ENCODE assay signal across 26 cellular contexts in genomic region chr18:76592096-76592495, GRCh38.
A peak's percentile ranks its signal among the peaks of the same experiment; 100 is the strongest.
DNase-seq lines count a peak whose midpoint lies in the region; ATAC-seq and TF ChIP-seq lines count a peak whose summit lies in the region.
"Had no signal": no experiment of that assay in that cellular context is flagged by ENCODE, and none has a peak within 500 bp of the region (broad histone marks: within the 10 kb centered on the region; RNA-seq: fewer than 3 reads in every experiment).

No MANE protein-coding gene starts in this region.

- no peak overlapping the region for H4K91ac ChIP-seq in neuronal stem cell (ENCODE audit: low read depth, low read length, poor library complexity)

- H3K79me2 ChIP-seq in mesendoderm (ENCODE audit: control insufficient read depth, insufficient read depth, low read length) = no peaks in the 10 kb centered on the region

- H3K4ac ChIP-seq in mesendoderm (ENCODE audit: low read depth, low read length) (no peak overlapping the region), neuronal stem cell (ENCODE audit: low read length) (no peak overlapping the region)

- H4K5ac ChIP-seq in mesendoderm (ENCODE audit: low read length) = no peak overlapping the region

- H2AK5ac ChIP-seq in mesendoderm (ENCODE audit: low read length) (no peak overlapping the region), neuronal stem cell (ENCODE audit: low read depth, low read length) (peak overlapping the region; percentile 58)

- H3K4me1 Mint-ChIP-seq in WTC11 = peaks cover 39% of the 10 kb centered on the region
- no peaks in the 10 kb centered on the region for H3K4me1 Mint-ChIP-seq in osteocyte (ENCODE audit: unreplicated experiment)

- POLR2A ChIA-PET in WTC11 (lab: Charles Lee) = no interaction called here

- H3K18ac ChIP-seq in mesendoderm (ENCODE audit: low read length) (no peak overlapping the region), neuronal stem cell (ENCODE audit: low read length) (no peak overlapping the region)

- no peak overlapping the region for H3K23ac ChIP-seq in mesendoderm (ENCODE audit: low read length)
- no peak overlapping the region for H3K23ac ChIP-seq in neuronal stem cell (ENCODE audit: low read depth, low read length, poor library complexity)

- H3K4me3 Mint-ChIP-seq in WTC11 (no peak overlapping the region), osteocyte (ENCODE audit: unreplicated experiment) (no peak overlapping the region)
- H3K4me3 Mint-ChIP-seq: CD14-positive monocyte; CD4-positive, alpha-beta memory T cell; CD8-positive, alpha-beta memory T cell had no signal

- peaks cover 2% of the 10 kb centered on the region in 2 donors for H3K9me3 ChIP-seq in neuronal stem cell (replicated peaks in 1 of 2; ENCODE audit: control insufficient read depth in 2 of 2, insufficient read depth in 1 of 2, low read depth in 1 of 2, low read length in 2 of 2)
- H3K9me3 ChIP-seq: BE2C, BLaER1 had no signal

- no peaks in the 10 kb centered on the region for H3K27me3 Mint-ChIP-seq in WTC11 (ENCODE audit: low read depth)
- H3K27me3 Mint-ChIP-seq in osteocyte (ENCODE audit: unreplicated experiment) = peaks cover 57% of the 10 kb centered on the region

- CTCF ChIA-PET in WTC11 (lab: Charles Lee) = interaction anchor here (0.7 kb wide), 1 partner anchor 87 kb away, joined by 3 read pairs; no protein-coding TSS in a partner anchor

- H2BK15ac ChIP-seq in mesendoderm (replicated peaks; ENCODE audit: low read depth) (no peak overlapping the region), neuronal stem cell (ENCODE audit: low read length) (peak overlapping the region; percentile 30)

- H3K27ac Mint-ChIP-seq in WTC11 (no peak overlapping the region), osteocyte (ENCODE audit: unreplicated experiment) (no peak overlapping the region)
- H3K27ac Mint-ChIP-seq: CD4-positive, alpha-beta memory T cell; CD4-positive, CD25-positive, alpha-beta regulatory T cell; CD8-positive, alpha-beta memory T cell had no signal

- H3K36me3 Mint-ChIP-seq in WTC11 (peaks cover 4% of the 10 kb centered on the region; the same call in 1 of the 2 replicates), osteocyte (ENCODE audit: unreplicated experiment) (no peaks in the 10 kb centered on the region)
- H3K36me3 Mint-ChIP-seq: CD14-positive monocyte; CD4-positive, alpha-beta memory T cell; CD4-positive, CD25-positive, alpha-beta regulatory T cell; CD8-positive, alpha-beta memory T cell had no signal

- WGBS in mesendoderm (ENCODE audit: extremely low coverage, insufficient coverage, low lambda C conversion rate) = no CpG with 5 or more reads among the region's 6 CpGs
- WGBS in neuronal stem cell (ENCODE audit: extremely low coverage in 2 of 2, insufficient read length in 2 of 2, insufficient replicate concordance in 1 of 2), 2 donors = no CpG with 5 or more reads among the region's 6 CpGs

- H3K4me2 ChIP-seq in mesendoderm (ENCODE audit: low read length) (no peak overlapping the region), neuronal stem cell (ENCODE audit: insufficient read depth, low read length, poor library complexity, severe bottlenecking) (no peak overlapping the region)
- H3K4me2 ChIP-seq: BLaER1 had no signal

- no peak overlapping the region for H3K56ac ChIP-seq in mesendoderm (ENCODE audit: low read length)

- peaks cover 9% of the 10 kb centered on the region for H3K9me3 Mint-ChIP-seq in WTC11
- no peaks in the 10 kb centered on the region for H3K9me3 Mint-ChIP-seq in osteocyte (ENCODE audit: unreplicated experiment)
- H3K9me3 Mint-ChIP-seq: CD8-positive, alpha-beta memory T cell had no signal

- H3K4me3 ChIP-seq in mesendoderm (ENCODE audit: low read length) (no peak overlapping the region), neuronal stem cell (ENCODE audit: low read length in 2 of 2) (no peak overlapping the region)
- H3K4me3 ChIP-seq: BLaER1, GM12878 had no signal

- H3K27me3 ChIP-seq in mesendoderm (ENCODE audit: insufficient read depth, low read length, poor library complexity) = no peaks in the 10 kb centered on the region
- H3K27me3 ChIP-seq in neuronal stem cell (ENCODE audit: control insufficient read depth in 3 of 3, insufficient read depth in 3 of 3, low read depth in 1 of 3, low read length in 3 of 3) = peaks cover 0 to 7% (median 0%) of the 10 kb centered on the region in 3 experiments
- H3K27me3 ChIP-seq: BE2C, BLaER1 had no signal

- ATAC-seq in WTC11 = no peak
- ATAC-seq in GM18520 (IDR thresholded peaks at IDR 0.05; ENCODE audit: unreplicated experiment) = no peak
- ATAC-seq in GM21367 (IDR thresholded peaks at IDR 0.05; ENCODE audit: unreplicated experiment) = no peak
- no peak for ATAC-seq in HG02678 (IDR thresholded peaks at IDR 0.05; ENCODE audit: unreplicated experiment)
- ATAC-seq: GM12878 had no signal

- H3K4me1 ChIP-seq in mesendoderm (ENCODE audit: control insufficient read depth, low read depth, low read length) (no peaks in the 10 kb centered on the region), neuronal stem cell (ENCODE audit: control insufficient read depth in 2 of 2, insufficient read depth in 1 of 2, low read depth in 1 of 2, low read length in 2 of 2) (peaks cover 8 to 11% of the 10 kb centered on the region in 2 donors)
- H3K4me1 ChIP-seq: BE2C had no signal

- H3K9ac ChIP-seq in mesendoderm (ENCODE audit: low read length) (no peak overlapping the region), neuronal stem cell (ENCODE audit: low read depth, low read length, poor library complexity) (no peak overlapping the region)
- H3K9ac ChIP-seq: BLaER1 had no signal

- H3K27ac ChIP-seq in mesendoderm (ENCODE audit: low read depth, low read length) (no peak overlapping the region), neuronal stem cell (replicated peaks; ENCODE audit: low read length) (no peak overlapping the region)
- H3K27ac ChIP-seq: BLaER1 had no signal

- TF ChIP-seq CTCF in WTC11 (IDR thresholded peaks at IDR 0.05) (no peak), osteocyte (IDR thresholded peaks at IDR 0.05) (no peak)

- no peak overlapping the region for H2AFZ ChIP-seq in neuronal stem cell (ENCODE audit: low read length)

- DNase-seq in WTC11 (ENCODE audit: low spot score) = no peak
- peak; percentile 24 for DNase-seq in mesendoderm
- DNase-seq in neuronal stem cell (ENCODE audit: low spot score) = no peak
- peak; percentile 42 for DNase-seq in osteocyte (ENCODE audit: extremely low spot score, unreplicated experiment)
- DNase-seq in glomerular visceral epithelial cell (ENCODE audit: extremely low spot score) = no peak
- DNase-seq: 8988T; ACHN; BE2C; C1 segment of cervical spinal cord; CD4-positive, alpha-beta memory T cell; CD4-positive, CD25-positive, alpha-beta regulatory T cell; CD8-positive, alpha-beta memory T cell; COR-L47; DMS 273 treated with DMSO at 0.1 percent for 48 hours; DMS153; DMS53; DMS79; DND-41; EL; GDM1 had no signal

- H3K79me1 ChIP-seq in mesendoderm (ENCODE audit: low read length) = no peaks in the 10 kb centered on the region
- peaks cover under 1% of the 10 kb centered on the region for H3K79me1 ChIP-seq in neuronal stem cell (ENCODE audit: low read depth, low read length)

- H3K36me3 ChIP-seq in mesendoderm (ENCODE audit: control insufficient read depth, insufficient read depth, low read length) (no peaks in the 10 kb centered on the region), neuronal stem cell (replicated peaks in 1 of 2; ENCODE audit: control insufficient read depth in 2 of 2, insufficient read depth in 2 of 2, low read length in 2 of 2) (peaks cover 0 to 1% of the 10 kb centered on the region in 2 donors)
- H3K36me3 ChIP-seq: BE2C, BLaER1 had no signal

- H3K14ac ChIP-seq in neuronal stem cell (ENCODE audit: low read length) = no peak overlapping the region

- H2BK5ac ChIP-seq in mesendoderm (ENCODE audit: low read length) (no peak overlapping the region), neuronal stem cell (ENCODE audit: low read length) (no peak overlapping the region)

- no peak overlapping the region for H2BK12ac ChIP-seq in neuronal stem cell (ENCODE audit: low read length)

- H4K8ac ChIP-seq in mesendoderm (ENCODE audit: low read depth, low read length) (no peak overlapping the region), neuronal stem cell (ENCODE audit: low read depth, low read length) (no peak overlapping the region)

- no peak overlapping the region for H2BK120ac ChIP-seq in mesendoderm (ENCODE audit: low read depth, low read length)
- H2BK120ac ChIP-seq in neuronal stem cell (ENCODE audit: low read depth, low read length) = no peak overlapping the region

TF ChIP-seq in WTC11, 78 proteins besides CTCF, POLR2A, EP300 and RAD21:
- TF ChIP-seq ZNF263 (CRISPR knock-in tag; IDR thresholded peaks at IDR 0.05; ENCODE audit: low read depth) (peak; percentile 68; the same call in 1 of the 2 replicates), ZNF512 (CRISPR knock-in tag; IDR thresholded peaks at IDR 0.05; ENCODE audit: borderline replicate concordance) (no peak), ETV6 (CRISPR knock-in tag; IDR thresholded peaks at IDR 0.05) (no peak)

Comparison
In these comparisons a context has a peak if more than half of its experiments do, and no peak if none do; other contexts are left out.
1. DNase-seq: peak in mesendoderm (single experiment) and osteocyte (single experiment); none in WTC11 (single experiment), neuronal stem cell (single experiment) and glomerular visceral epithelial cell (single experiment).